ENCODE assay signal across 1 cellular context in the genomic region with DNA sequence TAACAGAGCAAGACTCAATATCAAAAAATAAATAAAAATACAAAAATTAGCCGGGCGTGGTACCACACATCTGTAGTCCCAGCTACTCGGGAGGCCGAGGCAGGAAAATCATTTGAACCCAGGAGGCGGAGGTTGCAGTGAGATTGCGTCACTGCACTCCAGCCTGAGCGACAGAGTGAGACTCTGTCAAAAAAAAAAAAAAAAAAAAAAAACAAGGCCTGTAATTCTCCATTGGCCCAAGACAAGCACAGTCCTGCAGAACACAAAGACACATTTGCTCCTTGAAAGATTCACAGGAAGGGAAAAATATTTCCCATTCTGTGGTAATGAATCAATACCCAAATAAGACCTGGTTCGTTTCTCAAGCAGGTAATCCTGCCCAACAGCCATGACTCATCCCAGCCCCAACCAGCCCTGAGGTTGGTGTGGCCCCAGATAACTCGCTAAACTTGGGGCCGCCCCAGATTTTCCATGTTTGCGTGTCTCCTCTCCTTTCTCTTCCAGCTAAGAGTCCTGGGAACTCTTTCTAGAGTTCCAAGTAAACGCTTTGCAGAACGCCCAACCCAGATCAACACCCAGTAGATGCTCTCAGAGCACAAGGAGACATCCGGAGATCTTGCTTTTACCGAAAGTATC.
TF ChIP-seq lines count a peak whose summit lies in the region.

No MANE protein-coding gene starts in this region.

TF ChIP-seq in K562, 482 proteins besides CTCF, POLR2A, EP300 and RAD21 (continues in another document):
- TF ChIP-seq, protein P1, sequence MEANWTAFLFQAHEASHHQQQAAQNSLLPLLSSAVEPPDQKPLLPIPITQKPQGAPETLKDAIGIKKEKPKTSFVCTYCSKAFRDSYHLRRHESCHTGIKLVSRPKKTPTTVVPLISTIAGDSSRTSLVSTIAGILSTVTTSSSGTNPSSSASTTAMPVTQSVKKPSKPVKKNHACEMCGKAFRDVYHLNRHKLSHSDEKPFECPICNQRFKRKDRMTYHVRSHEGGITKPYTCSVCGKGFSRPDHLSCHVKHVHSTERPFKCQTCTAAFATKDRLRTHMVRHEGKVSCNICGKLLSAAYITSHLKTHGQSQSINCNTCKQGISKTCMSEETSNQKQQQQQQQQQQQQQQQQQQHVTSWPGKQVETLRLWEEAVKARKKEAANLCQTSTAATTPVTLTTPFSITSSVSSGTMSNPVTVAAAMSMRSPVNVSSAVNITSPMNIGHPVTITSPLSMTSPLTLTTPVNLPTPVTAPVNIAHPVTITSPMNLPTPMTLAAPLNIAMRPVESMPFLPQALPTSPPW (CRISPR knock-in tag; IDR thresholded peaks at IDR 0.05): peak; percentile 55
- TF ChIP-seq DMBX1 (CRISPR knock-in tag; IDR thresholded peaks at IDR 0.05; ENCODE audit: borderline replicate concordance) (no peak), FOXK2 (conservative IDR thresholded peaks at IDR 0.05 in 1 of 2, IDR thresholded peaks at IDR 0.05 in 1 of 2; ENCODE audit: low read depth in 2 of 2) (peak in 1 of 2 experiments; percentile 29; a peak in 1 of 4 replicates), DIDO1 (tag; IDR thresholded peaks at IDR 0.05; ENCODE audit: low read depth) (no peak), FOS (IDR thresholded peaks at IDR 0.05; ENCODE audit: extremely low read depth, insufficient read length) (peak; percentile 59), ZBTB7A (IDR thresholded peaks at IDR 0.05; ENCODE audit: borderline replicate concordance, control insufficient read depth, low read depth, low read length) (no peak), SMARCA4 (IDR thresholded peaks at IDR 0.05) (peak; percentile 95), ZNF707 (CRISPR knock-in tag; conservative IDR thresholded peaks at IDR 0.05) (no peak), ETV1 (tag; conservative IDR thresholded peaks at IDR 0.05; ENCODE audit: low read depth) (0 out of 2 replicates have a peak, but pooled peaks have one; percentile 12), PYGO2 (tag; IDR thresholded peaks at IDR 0.05) (0 out of 2 replicates have a peak, but pooled peaks have one; percentile 15), STAT5A (IDR thresholded peaks at IDR 0.05; ENCODE audit: borderline replicate concordance, low read length) (0 out of 2 replicates have a peak, but pooled peaks have one; percentile 10), SMAD4 (CRISPR knock-in tag; conservative IDR thresholded peaks at IDR 0.05) (peak; percentile 57), MTA3 (IDR thresholded peaks at IDR 0.05; ENCODE audit: borderline replicate concordance) (peak; percentile 65; the same call in 1 of the 2 replicates), JUNB (CRISPR knock-in tag; conservative IDR thresholded peaks at IDR 0.05) (peak; percentile 59), TEAD1 (CRISPR knock-in tag; IDR thresholded peaks at IDR 0.05) (no peak), PRPF4 (IDR thresholded peaks at IDR 0.05; ENCODE audit: insufficient read depth, low read depth, low read length, poor library complexity, severe bottlenecking) (no peak), TRIM24 (IDR thresholded peaks at IDR 0.05) (peak; percentile 76 to 82; a peak in 3 of 4 replicates)
- TF ChIP-seq, protein P2, sequence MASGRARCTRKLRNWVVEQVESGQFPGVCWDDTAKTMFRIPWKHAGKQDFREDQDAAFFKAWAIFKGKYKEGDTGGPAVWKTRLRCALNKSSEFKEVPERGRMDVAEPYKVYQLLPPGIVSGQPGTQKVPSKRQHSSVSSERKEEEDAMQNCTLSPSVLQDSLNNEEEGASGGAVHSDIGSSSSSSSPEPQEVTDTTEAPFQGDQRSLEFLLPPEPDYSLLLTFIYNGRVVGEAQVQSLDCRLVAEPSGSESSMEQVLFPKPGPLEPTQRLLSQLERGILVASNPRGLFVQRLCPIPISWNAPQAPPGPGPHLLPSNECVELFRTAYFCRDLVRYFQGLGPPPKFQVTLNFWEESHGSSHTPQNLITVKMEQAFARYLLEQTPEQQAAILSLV (tag; IDR thresholded peaks at IDR 0.05): peak; percentile 87
- TF ChIP-seq, protein P3, sequence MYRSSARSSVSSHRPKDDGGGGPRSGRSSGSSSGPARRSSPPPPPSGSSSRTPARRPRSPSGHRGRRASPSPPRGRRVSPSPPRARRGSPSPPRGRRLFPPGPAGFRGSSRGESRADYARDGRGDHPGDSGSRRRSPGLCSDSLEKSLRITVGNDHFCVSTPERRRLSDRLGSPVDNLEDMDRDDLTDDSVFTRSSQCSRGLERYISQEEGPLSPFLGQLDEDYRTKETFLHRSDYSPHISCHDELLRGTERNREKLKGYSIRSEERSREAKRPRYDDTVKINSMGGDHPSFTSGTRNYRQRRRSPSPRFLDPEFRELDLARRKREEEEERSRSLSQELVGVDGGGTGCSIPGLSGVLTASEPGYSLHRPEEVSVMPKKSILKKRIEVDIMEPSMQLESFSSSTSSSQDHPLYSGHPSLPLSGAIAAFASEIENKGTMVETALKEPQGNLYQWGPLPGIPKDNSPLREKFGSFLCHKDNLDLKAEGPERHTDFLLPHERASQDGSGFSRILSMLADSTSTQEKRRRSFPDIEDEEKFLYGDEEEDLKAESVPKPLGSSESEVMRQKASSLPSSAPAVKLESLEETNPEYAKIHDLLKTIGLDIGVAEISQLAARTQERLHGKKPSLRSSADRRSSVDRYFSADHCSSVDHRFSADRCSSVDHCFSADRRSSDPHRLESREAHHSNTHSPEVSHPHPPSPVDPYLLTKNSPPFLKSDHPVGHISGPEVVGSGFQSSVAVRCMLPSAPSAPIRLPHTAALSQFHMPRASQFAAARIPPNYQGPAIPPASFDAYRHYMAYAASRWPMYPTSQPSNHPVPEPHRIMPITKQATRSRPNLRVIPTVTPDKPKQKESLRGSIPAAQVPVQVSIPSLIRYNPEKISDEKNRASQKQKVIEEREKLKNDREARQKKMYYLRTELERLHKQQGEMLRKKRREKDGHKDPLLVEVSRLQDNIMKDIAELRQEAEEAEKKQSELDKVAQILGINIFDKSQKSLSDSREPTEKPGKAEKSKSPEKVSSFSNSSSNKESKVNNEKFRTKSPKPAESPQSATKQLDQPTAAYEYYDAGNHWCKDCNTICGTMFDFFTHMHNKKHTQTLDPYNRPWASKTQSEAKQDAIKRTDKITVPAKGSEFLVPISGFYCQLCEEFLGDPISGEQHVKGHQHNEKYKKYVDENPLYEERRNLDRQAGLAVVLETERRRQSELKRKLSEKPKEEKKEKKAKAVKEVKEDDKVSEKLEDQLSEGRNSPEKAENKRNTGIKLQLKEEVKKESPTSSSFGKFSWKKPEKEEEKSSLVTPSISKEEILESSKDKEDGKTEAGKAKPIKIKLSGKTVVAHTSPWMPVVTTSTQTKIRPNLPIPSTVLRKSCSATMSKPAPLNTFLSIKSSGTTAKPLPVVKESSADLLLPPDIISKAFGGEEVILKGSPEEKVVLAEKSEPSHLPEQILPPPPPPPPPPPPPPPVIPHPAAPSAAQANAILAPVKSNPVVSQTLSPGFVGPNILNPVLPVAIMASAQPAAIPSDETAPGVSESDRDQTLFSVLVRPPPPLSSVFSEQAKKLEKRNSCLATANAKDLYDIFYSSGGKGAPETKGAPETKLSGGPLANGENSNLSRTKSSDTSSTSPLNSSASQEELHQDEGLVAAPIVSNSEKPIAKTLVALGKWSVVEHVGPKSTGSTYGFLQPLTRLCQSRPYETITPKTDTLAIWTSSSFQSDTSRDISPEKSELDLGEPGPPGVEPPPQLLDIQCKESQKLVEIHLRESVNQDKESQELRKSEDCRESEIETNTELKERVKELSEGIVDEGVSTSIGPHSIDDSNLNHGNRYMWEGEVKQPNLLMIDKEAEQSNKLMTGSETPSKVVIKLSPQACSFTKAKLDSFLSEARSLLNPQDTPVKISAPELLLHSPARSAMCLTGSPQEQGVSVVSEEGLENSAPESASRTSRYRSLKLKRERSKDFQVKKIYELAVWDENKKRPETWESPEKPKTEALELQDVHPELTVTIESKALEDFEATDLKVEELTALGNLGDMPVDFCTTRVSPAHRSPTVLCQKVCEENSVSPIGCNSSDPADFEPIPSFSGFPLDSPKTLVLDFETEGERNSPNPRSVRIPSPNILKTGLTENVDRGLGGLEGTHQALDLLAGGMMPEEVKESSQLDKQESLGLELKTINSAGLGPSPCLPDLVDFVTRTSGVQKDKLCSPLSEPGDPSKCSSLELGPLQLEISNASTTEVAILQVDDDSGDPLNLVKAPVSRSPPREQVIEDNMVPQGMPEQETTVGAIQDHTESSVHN (IDR thresholded peaks at IDR 0.05; ENCODE audit: borderline replicate concordance in 1 of 2, low read depth in 1 of 2): peak in 1 of 2 experiments; percentile 18; a peak in 1 of 4 replicates
- TF ChIP-seq, protein P4, sequence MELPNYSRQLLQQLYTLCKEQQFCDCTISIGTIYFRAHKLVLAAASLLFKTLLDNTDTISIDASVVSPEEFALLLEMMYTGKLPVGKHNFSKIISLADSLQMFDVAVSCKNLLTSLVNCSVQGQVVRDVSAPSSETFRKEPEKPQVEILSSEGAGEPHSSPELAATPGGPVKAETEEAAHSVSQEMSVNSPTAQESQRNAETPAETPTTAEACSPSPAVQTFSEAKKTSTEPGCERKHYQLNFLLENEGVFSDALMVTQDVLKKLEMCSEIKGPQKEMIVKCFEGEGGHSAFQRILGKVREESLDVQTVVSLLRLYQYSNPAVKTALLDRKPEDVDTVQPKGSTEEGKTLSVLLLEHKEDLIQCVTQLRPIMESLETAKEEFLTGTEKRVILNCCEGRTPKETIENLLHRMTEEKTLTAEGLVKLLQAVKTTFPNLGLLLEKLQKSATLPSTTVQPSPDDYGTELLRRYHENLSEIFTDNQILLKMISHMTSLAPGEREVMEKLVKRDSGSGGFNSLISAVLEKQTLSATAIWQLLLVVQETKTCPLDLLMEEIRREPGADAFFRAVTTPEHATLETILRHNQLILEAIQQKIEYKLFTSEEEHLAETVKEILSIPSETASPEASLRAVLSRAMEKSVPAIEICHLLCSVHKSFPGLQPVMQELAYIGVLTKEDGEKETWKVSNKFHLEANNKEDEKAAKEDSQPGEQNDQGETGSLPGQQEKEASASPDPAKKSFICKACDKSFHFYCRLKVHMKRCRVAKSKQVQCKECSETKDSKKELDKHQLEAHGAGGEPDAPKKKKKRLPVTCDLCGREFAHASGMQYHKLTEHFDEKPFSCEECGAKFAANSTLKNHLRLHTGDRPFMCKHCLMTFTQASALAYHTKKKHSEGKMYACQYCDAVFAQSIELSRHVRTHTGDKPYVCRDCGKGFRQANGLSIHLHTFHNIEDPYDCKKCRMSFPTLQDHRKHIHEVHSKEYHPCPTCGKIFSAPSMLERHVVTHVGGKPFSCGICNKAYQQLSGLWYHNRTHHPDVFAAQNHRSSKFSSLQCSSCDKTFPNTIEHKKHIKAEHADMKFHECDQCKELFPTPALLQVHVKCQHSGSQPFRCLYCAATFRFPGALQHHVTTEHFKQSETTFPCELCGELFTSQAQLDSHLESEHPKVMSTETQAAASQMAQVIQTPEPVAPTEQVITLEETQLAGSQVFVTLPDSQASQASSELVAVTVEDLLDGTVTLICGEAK (IDR thresholded peaks at IDR 0.05): no peak
- TF ChIP-seq, protein P4 (CRISPR knock-in tag; IDR thresholded peaks at IDR 0.05): no peak
- TF ChIP-seq, protein P5, sequence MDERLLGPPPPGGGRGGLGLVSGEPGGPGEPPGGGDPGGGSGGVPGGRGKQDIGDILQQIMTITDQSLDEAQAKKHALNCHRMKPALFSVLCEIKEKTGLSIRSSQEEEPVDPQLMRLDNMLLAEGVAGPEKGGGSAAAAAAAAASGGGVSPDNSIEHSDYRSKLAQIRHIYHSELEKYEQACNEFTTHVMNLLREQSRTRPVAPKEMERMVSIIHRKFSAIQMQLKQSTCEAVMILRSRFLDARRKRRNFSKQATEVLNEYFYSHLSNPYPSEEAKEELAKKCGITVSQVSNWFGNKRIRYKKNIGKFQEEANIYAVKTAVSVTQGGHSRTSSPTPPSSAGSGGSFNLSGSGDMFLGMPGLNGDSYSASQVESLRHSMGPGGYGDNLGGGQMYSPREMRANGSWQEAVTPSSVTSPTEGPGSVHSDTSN (CRISPR knock-in tag; IDR thresholded peaks at IDR 0.05; ENCODE audit: low read depth): no peak
- TF ChIP-seq, protein P5 (tag; conservative IDR thresholded peaks at IDR 0.05; ENCODE audit: low read depth): peak; percentile 54; the same call in 1 of the 2 replicates
- TF ChIP-seq, protein P6, sequence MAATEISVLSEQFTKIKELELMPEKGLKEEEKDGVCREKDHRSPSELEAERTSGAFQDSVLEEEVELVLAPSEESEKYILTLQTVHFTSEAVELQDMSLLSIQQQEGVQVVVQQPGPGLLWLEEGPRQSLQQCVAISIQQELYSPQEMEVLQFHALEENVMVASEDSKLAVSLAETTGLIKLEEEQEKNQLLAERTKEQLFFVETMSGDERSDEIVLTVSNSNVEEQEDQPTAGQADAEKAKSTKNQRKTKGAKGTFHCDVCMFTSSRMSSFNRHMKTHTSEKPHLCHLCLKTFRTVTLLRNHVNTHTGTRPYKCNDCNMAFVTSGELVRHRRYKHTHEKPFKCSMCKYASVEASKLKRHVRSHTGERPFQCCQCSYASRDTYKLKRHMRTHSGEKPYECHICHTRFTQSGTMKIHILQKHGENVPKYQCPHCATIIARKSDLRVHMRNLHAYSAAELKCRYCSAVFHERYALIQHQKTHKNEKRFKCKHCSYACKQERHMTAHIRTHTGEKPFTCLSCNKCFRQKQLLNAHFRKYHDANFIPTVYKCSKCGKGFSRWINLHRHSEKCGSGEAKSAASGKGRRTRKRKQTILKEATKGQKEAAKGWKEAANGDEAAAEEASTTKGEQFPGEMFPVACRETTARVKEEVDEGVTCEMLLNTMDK (IDR thresholded peaks at IDR 0.05; ENCODE audit: borderline replicate concordance, insufficient read depth, low read depth, low read length, poor library complexity, severe bottlenecking): no peak
